ENCODE assay signal across 8 cellular contexts in the genomic region with DNA sequence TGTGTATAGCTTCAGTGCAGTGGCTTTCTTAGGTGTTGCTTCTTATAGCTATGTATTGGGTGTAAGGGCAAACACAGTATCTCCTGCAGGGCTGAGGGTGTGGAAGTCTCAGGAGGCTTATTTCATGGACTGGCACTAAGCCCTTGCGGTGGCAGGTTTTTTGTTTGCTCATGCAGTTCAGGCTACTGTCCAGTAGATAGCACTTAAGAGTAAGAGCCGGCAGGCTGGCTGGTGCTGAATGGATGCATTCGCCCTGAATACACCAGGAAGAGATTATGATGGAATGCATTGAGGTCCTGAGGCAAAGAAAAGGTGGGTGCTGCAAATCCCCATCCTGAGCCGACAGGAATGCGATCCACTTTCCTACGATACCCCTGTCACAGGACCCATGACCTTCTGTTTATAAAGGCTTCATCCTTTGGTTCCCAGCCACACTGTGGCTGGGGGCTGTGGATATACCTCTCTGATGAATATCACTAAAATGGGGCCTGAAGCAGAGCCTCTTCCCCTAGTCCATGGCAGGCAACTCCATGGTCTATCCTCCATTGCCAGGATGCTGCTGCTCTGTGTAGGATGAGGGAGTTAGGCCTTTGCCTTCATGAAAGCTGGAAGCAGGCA. TPM values are rescaled to one million over a fixed set of nuclear protein-coding genes. Genes with fewer than 3 reads are reported as not detected.
DNase-seq lines count a peak whose midpoint lies in the region; ATAC-seq, FAIRE-seq and TF ChIP-seq lines count a peak whose summit lies in the region.

No MANE protein-coding gene starts in this region.

- TF ChIP-seq EP300 in tibial nerve (IDR thresholded peaks at IDR 0.05): no peak

- H3K27me3 ChIP-seq in right atrium auricular region: no peaks in the 10 kb centered on the region
- peaks cover 4% of the 10 kb centered on the region; the same call in 1 of the 2 replicates for H3K27me3 ChIP-seq in OCI-LY3 (ENCODE audit: low read depth, low read length)
- peaks cover 0 to 31% (median 0%) of the 10 kb centered on the region in 4 donors for H3K27me3 ChIP-seq in esophagus squamous epithelium
- H3K27me3 ChIP-seq in tibial nerve: no peaks in the 10 kb centered on the region

- 21 to 22% methylated on average over 6 of the region's 6 CpGs for WGBS in esophagus squamous epithelium, 2 donors
- 45 to 52% methylated on average over 6 of the region's 6 CpGs for WGBS in tibial nerve, 2 donors

- DNase-seq in Right ventricle myocardium superior: no peak
- no peak for DNase-seq in right atrium auricular region (ENCODE audit: low spot score)
- DNase-seq in esophagus squamous epithelium (lab: John Stamatoyannopoulos, UW): no peak
- peak; percentile 49 for DNase-seq in pons (ENCODE audit: low spot score)
- no peak for DNase-seq in GM19239 (ENCODE audit: insufficient read length, low spot score)
- no peak for DNase-seq in tibial nerve (ENCODE audit: low spot score in 2 of 2)

- H3K79me2 ChIP-seq in OCI-LY3 (ENCODE audit: low read length): no peaks in the 10 kb centered on the region

- peaks cover 0 to 9% of the 10 kb centered on the region in 2 donors for H3K9me3 ChIP-seq in right atrium auricular region
- H3K9me3 ChIP-seq in OCI-LY3 (ENCODE audit: insufficient read depth, low read length): no peaks in the 10 kb centered on the region
- H3K9me3 ChIP-seq in esophagus squamous epithelium: peaks cover 0 to 17% (median 0%) of the 10 kb centered on the region in 3 donors
- peaks cover 0 to 33% (median 0%) of the 10 kb centered on the region in 4 donors for H3K9me3 ChIP-seq in tibial nerve

- intact Hi-C loops in Right ventricle myocardium superior (cut with DNase I): no loop called here
- intact Hi-C loops in esophagus squamous epithelium (cut with DNase I): no loop called here

- no peak overlapping the region for H3K9ac ChIP-seq in OCI-LY3 (ENCODE audit: low read length)

- TF ChIP-seq POLR2A in esophagus squamous epithelium (IDR thresholded peaks at IDR 0.05): no peak
- no peak for TF ChIP-seq POLR2A in tibial nerve (IDR thresholded peaks at IDR 0.05)

- no peaks in the 10 kb centered on the region for H3K4me1 ChIP-seq in right atrium auricular region
- no peaks in the 10 kb centered on the region for H3K4me1 ChIP-seq in OCI-LY3 (ENCODE audit: low read length)
- H3K4me1 ChIP-seq in esophagus squamous epithelium: peaks cover 0 to 18% (median 2%) of the 10 kb centered on the region in 3 donors
- H3K4me1 ChIP-seq in tibial nerve: no peaks in the 10 kb centered on the region

- ATAC-seq in Right ventricle myocardium superior (ENCODE audit: poor library complexity) (peak; percentile 72), HG03432 (IDR thresholded peaks at IDR 0.05; ENCODE audit: unreplicated experiment) (no peak)

- FAIRE-seq in GM19239 (lab: Jason Lieb, UNC): no peak

- no peaks in the 10 kb centered on the region for H3K36me3 ChIP-seq in right atrium auricular region
- H3K36me3 ChIP-seq in OCI-LY3 (replicated peaks; ENCODE audit: low read depth, low read length): no peaks in the 10 kb centered on the region
- H3K36me3 ChIP-seq in esophagus squamous epithelium: no peaks in the 10 kb centered on the region
- no peaks in the 10 kb centered on the region for H3K36me3 ChIP-seq in tibial nerve

- H3K4me2 ChIP-seq in OCI-LY3 (ENCODE audit: low read length): no peak overlapping the region

- H3K4me3 ChIP-seq in right atrium auricular region (no peak overlapping the region), OCI-LY3 (ENCODE audit: low read length) (no peak overlapping the region), esophagus squamous epithelium (no peak overlapping the region), tibial nerve (no peak overlapping the region)

- TF ChIP-seq CTCF in right atrium auricular region (IDR thresholded peaks at IDR 0.05) (peak in 1 of 2 donors; percentile 45), OCI-LY3 (IDR thresholded peaks at IDR 0.05; ENCODE audit: low read depth, low read length) (peak; percentile 13; the same call in 1 of the 2 replicates), esophagus squamous epithelium (IDR thresholded peaks at IDR 0.05) (peak; percentile 19 to 84 (median 64)), tibial nerve (IDR thresholded peaks at IDR 0.05) (peak in 1 of 5 experiments; percentile 8)

- H4K20me1 ChIP-seq in OCI-LY3 (ENCODE audit: insufficient read depth, low read length): no peaks in the 10 kb centered on the region

- no peak overlapping the region for H2AFZ ChIP-seq in OCI-LY3 (ENCODE audit: low read depth, low read length)

- H3K27ac ChIP-seq in right atrium auricular region (no peak overlapping the region), OCI-LY3 (ENCODE audit: low read length) (no peak overlapping the region), esophagus squamous epithelium (no peak overlapping the region), tibial nerve (no peak overlapping the region)

RNA-seq across cellular contexts. Expression of a gene that starts 44.9 kb away (rescaled TPM):
- 0.24 TPM for total RNA-seq in Right ventricle myocardium superior
- 10 to 100 TPM; 10.3 to 39.8 TPM for total RNA-seq in right atrium auricular region
- total RNA-seq in esophagus squamous epithelium: 100 to 1,000 TPM; 101 to 213 (median 180) TPM
- 1 to 10 TPM in 3 of 4 donors, under 1 TPM in 1; 0.30 to 9.8 (median 4.2) TPM for total RNA-seq in tibial nerve

RNA-seq across cellular contexts. Expression of a gene that starts 52.5 kb away (rescaled TPM):
- not detected for total RNA-seq in Right ventricle myocardium superior
- not detected for total RNA-seq in right atrium auricular region
- 10 to 100 TPM in 2 of 4 donors, not detected in 2; 10.0 to 30.8 TPM for total RNA-seq in esophagus squamous epithelium
- total RNA-seq in tibial nerve: not detected

RNA-seq across cellular contexts. Expression of a gene that starts 54.9 kb away (rescaled TPM):
- not detected for total RNA-seq in Right ventricle myocardium superior
- not detected for total RNA-seq in right atrium auricular region
- 1 to 10 TPM in 1 of 4 donors, under 1 TPM in 3; 0.29 to 1.4 (median 0.73) TPM for total RNA-seq in esophagus squamous epithelium
- 1 to 10 TPM in 2 of 4 donors, under 1 TPM in 1, not detected in 1; 0.59 to 1.1 (median 1.0) TPM for total RNA-seq in tibial nerve
